In genomic region chr19:55149078-55150003, GRCh38 we compare ENCODE assay signal across 14 cellular contexts. TPM values are rescaled to one million over a fixed set of nuclear protein-coding genes. Genes with fewer than 3 reads are reported as not detected.
DNase-seq lines count a peak whose midpoint lies in the region; ATAC-seq and TF ChIP-seq lines count a peak whose summit lies in the region.
"Had no signal": no experiment of that assay in that cellular context is flagged by ENCODE, and none has a peak within 500 bp of the region (broad histone marks: within the 10 kb centered on the region; RNA-seq: fewer than 3 reads in every experiment).

TNNT1 (minus strand) TSS chr19:55149206; CDS start chr19:55147157, 2,049 bp downstream.

- CTCF ChIA-PET in SK-N-SH (lab: Yijun Ruan, JAX), result interaction anchor here (1.1 kb wide), 1 partner anchor 152 kb away, joined by 3 read pairs; no protein-coding TSS in a partner anchor

- no peaks in the 10 kb centered on the region for H3K36me3 ChIP-seq in SK-N-SH (replicated peaks in 1 of 2; ENCODE audit: control insufficient read depth in 1 of 2, insufficient read depth in 2 of 2, low read length in 1 of 2)
- no peaks in the 10 kb centered on the region for H3K36me3 ChIP-seq in hepatocyte (replicated peaks; ENCODE audit: insufficient read depth, low read depth)
- H3K36me3 ChIP-seq in thymus (ENCODE audit: control insufficient read depth, insufficient read depth), result no peaks in the 10 kb centered on the region
- H3K36me3 ChIP-seq: adrenal gland, tibial nerve had no signal

- POLR2A ChIA-PET in SK-N-SH (lab: Yijun Ruan, JAX), result no interaction called here

- TF ChIP-seq CTCF in SK-N-SH (IDR thresholded peaks at IDR 0.05) (no peak), hepatocyte (IDR thresholded peaks at IDR 0.05; ENCODE audit: poor library complexity) (no peak)

- ATAC-seq in HG02642 (IDR thresholded peaks at IDR 0.05; ENCODE audit: poor library complexity, unreplicated experiment) (no peak), HG03565 (IDR thresholded peaks at IDR 0.05; ENCODE audit: unreplicated experiment) (no peak)

- no peaks in the 10 kb centered on the region for H4K20me1 ChIP-seq in SK-N-SH (ENCODE audit: insufficient read depth)
- H4K20me1 ChIP-seq in hepatocyte (ENCODE audit: insufficient read depth, poor library complexity, severe bottlenecking), result no peaks in the 10 kb centered on the region

- H3F3A ChIP-seq in SK-N-SH (replicated peaks; ENCODE audit: insufficient read depth), result no peaks in the 10 kb centered on the region

- DNase-seq in NCI-H1417 (lab: John Stamatoyannopoulos, UW), result peak in 2 of 3 experiments; percentile 4 to 6
- DNase-seq in NCI-H1417 treated with DMSO at 0.1 percent for 48 hours (lab: John Stamatoyannopoulos, UW), result no peak
- peak; percentile 36 for DNase-seq in SK-N-SH
- DNase-seq in hepatocyte (ENCODE audit: low spot score), result peak; percentile 60
- DNase-seq in GM19238 (ENCODE audit: insufficient read length, low spot score), result no peak
- DNase-seq: 8988T; activated CD8-positive, alpha-beta memory T cell treated with anti-CD3 and anti-CD28 coated beads for 24 hours; adrenal gland; GOT3 had no signal

- H2AFZ ChIP-seq in SK-N-SH (ENCODE audit: low read depth) (no peak within 1 kb of the TSS), hepatocyte (no peak within 1 kb of the TSS)
- H2AFZ ChIP-seq: parathyroid adenoma had no signal

- no peak for TF ChIP-seq EP300 in SK-N-SH (IDR thresholded peaks at IDR 0.05; ENCODE audit: borderline replicate concordance in 1 of 2, low read depth in 1 of 2, low read length in 1 of 2)

- H3K9ac ChIP-seq in SK-N-SH, result no peak within 1 kb of the TSS
- H3K9ac ChIP-seq: parathyroid adenoma had no signal

- TF ChIP-seq RAD21 in SK-N-SH (IDR thresholded peaks at IDR 0.05; ENCODE audit: low read length), result no peak

- no peak within 1 kb of the TSS for H3K27ac ChIP-seq in SK-N-SH (ENCODE audit: low read depth in 2 of 2, low read length in 1 of 2)
- H3K27ac ChIP-seq in hepatocyte, result no peak within 1 kb of the TSS
- H3K27ac ChIP-seq in thymus (ENCODE audit: low read depth), result no peak within 1 kb of the TSS
- H3K27ac ChIP-seq: adrenal gland, parathyroid adenoma, tibial nerve had no signal

- H3K4me2 ChIP-seq in SK-N-SH, result no peak within 1 kb of the TSS
- no peak within 1 kb of the TSS for H3K4me2 ChIP-seq in hepatocyte

- no peaks in the 10 kb centered on the region for H3K9me2 ChIP-seq in SK-N-SH
- no peaks in the 10 kb centered on the region for H3K9me2 ChIP-seq in hepatocyte (replicated peaks; ENCODE audit: insufficient read depth)

- H3K4me3 ChIP-seq in SK-N-SH (ENCODE audit: low read depth in 2 of 2, low read length in 1 of 2) (no peak within 1 kb of the TSS), hepatocyte (no peak within 1 kb of the TSS), thymus (ENCODE audit: low read length) (no peak within 1 kb of the TSS)
- H3K4me3 ChIP-seq: adrenal gland, tibial nerve had no signal

- 15% methylated on average over 13 of the region's 18 CpGs for WGBS in SK-N-SH (ENCODE audit: low lambda C conversion rate)
- 24% methylated on average over 13 of the region's 18 CpGs for WGBS in hepatocyte (ENCODE audit: low lambda C conversion rate, missing lambda C conversion rate)
- WGBS in thymus, result 36% methylated on average over 18 of the region's 18 CpGs

- H3K27me3 ChIP-seq in SK-N-SH (ENCODE audit: insufficient read depth) (peaks cover 22% of the 10 kb centered on the region), hepatocyte (peaks cover 44% of the 10 kb centered on the region), thymus (ENCODE audit: control insufficient read depth, insufficient read depth) (peaks cover 34% of the 10 kb centered on the region)

- no peaks in the 10 kb centered on the region; a peak in 1 of 4 replicates for H3K4me1 ChIP-seq in SK-N-SH (ENCODE audit: control insufficient read depth in 1 of 2, insufficient read depth in 2 of 2, low read depth in 1 of 2, low read length in 1 of 2)
- H3K4me1 ChIP-seq in hepatocyte (ENCODE audit: insufficient read depth), result no peaks in the 10 kb centered on the region
- peaks cover 3% of the 10 kb centered on the region for H3K4me1 ChIP-seq in thymus (ENCODE audit: control insufficient read depth, insufficient read depth, low read length)
- H3K4me1 ChIP-seq: adrenal gland, parathyroid adenoma had no signal

- no peaks in the 10 kb centered on the region for H3K9me3 ChIP-seq in SK-N-SH
- H3K9me3 ChIP-seq in hepatocyte (ENCODE audit: low read depth), result no peaks in the 10 kb centered on the region
- H3K9me3 ChIP-seq in thymus (ENCODE audit: control insufficient read depth), result peaks cover 3% of the 10 kb centered on the region
- H3K9me3 ChIP-seq: adrenal gland had no signal

- no peaks in the 10 kb centered on the region for H3K79me2 ChIP-seq in SK-N-SH (ENCODE audit: insufficient read depth)
- H3K79me2 ChIP-seq in hepatocyte, result no peaks in the 10 kb centered on the region
- H3K79me2 ChIP-seq: parathyroid adenoma had no signal

TF ChIP-seq in SK-N-SH, 30 proteins besides CTCF, POLR2A, EP300 and RAD21:
- no peak for TF ChIP-seq EZH2phosphoT487 (IDR thresholded peaks at IDR 0.05; ENCODE audit: borderline replicate concordance, low read depth)
- TF ChIP-seq, protein P1, sequence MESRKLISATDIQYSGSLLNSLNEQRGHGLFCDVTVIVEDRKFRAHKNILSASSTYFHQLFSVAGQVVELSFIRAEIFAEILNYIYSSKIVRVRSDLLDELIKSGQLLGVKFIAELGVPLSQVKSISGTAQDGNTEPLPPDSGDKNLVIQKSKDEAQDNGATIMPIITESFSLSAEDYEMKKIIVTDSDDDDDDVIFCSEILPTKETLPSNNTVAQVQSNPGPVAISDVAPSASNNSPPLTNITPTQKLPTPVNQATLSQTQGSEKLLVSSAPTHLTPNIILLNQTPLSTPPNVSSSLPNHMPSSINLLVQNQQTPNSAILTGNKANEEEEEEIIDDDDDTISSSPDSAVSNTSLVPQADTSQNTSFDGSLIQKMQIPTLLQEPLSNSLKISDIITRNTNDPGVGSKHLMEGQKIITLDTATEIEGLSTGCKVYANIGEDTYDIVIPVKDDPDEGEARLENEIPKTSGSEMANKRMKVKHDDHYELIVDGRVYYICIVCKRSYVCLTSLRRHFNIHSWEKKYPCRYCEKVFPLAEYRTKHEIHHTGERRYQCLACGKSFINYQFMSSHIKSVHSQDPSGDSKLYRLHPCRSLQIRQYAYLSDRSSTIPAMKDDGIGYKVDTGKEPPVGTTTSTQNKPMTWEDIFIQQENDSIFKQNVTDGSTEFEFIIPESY (IDR thresholded peaks at IDR 0.05; ENCODE audit: borderline replicate concordance, low read depth), result no peak
- TF ChIP-seq, protein P2, sequence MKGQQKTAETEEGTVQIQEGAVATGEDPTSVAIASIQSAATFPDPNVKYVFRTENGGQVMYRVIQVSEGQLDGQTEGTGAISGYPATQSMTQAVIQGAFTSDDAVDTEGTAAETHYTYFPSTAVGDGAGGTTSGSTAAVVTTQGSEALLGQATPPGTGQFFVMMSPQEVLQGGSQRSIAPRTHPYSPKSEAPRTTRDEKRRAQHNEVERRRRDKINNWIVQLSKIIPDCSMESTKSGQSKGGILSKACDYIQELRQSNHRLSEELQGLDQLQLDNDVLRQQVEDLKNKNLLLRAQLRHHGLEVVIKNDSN (IDR thresholded peaks at IDR 0.05; ENCODE audit: borderline replicate concordance, low read depth), result no peak

RNA-seq across cellular contexts. Expression of gene TNNT1, which starts in this region (rescaled TPM):
- polyA plus RNA-seq in SK-N-SH (2012; rRNA removed) (27.1 and 39.5 TPM in 2 replicates), hepatocyte (32.1 and 86.4 TPM in 2 replicates), thymus (11.9 TPM)
- polyA plus RNA-seq in SK-N-SH (2012; cell fraction: cytosol; rRNA removed), result 30.8 and 37.4 TPM in 2 replicates
- 9.5 and 13.7 TPM in 2 replicates for polyA plus RNA-seq in SK-N-SH (2012; cell fraction: nucleus; rRNA removed)
- total RNA-seq in hepatocyte, result 9.6 and 11.5 TPM in 2 replicates

Comparison
In these comparisons a context has a peak if more than half of its experiments do, and no peak if none do; other contexts are left out.
1. DNase-seq: peak in NCI-H1417 (2 of 3), SK-N-SH (single experiment) and hepatocyte (single experiment); none in NCI-H1417 treated with DMSO at 0.1 percent for 48 hours (single experiment) and GM19238 (single experiment).